ENCODE assay signal across 18 cellular contexts in the genomic region with DNA sequence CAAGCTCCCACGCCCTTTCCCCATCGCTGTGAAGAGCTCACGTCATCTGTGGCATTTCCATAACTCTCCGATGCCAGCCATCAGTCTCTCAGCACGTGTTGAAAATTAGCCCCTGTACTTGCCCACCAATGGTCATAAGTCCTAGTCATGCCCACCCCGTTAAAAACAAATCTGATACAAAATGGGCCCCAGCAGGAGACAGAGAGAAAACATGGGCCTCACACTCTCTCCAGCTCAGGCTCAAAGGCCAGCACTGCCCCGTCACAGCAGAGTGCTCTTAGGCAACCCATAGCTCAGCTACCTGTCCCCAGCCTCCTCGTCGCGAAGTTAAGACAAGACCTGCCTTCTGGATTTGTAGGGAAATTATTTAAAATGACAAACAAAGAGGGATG. TPM values are rescaled to one million over a fixed set of nuclear protein-coding genes. Genes with fewer than 3 reads are reported as not detected.
A peak's percentile ranks its signal among the peaks of the same experiment; 100 is the strongest.
DNase-seq lines count a peak whose midpoint lies in the region; ATAC-seq and TF ChIP-seq lines count a peak whose summit lies in the region.
"Had no signal": no experiment of that assay in that cellular context is flagged by ENCODE, and none has a peak within 500 bp of the region (broad histone marks: within the 10 kb centered on the region; RNA-seq: fewer than 3 reads in every experiment).

No MANE protein-coding gene starts in this region.

- POLR2A ChIA-PET in activated CD4-positive, alpha-beta memory T cell treated with anti-CD3 and anti-CD28 coated beads for 36 hours (lab: Charles Lee), result no interaction called here

- no peaks in the 10 kb centered on the region for H3K9me3 Mint-ChIP-seq in activated T-cell treated with anti-CD3 and anti-CD28 coated beads, Interleukin-2, amount 50 U/mL, for 72 hours
- no peaks in the 10 kb centered on the region for H3K9me3 Mint-ChIP-seq in activated CD4-positive, alpha-beta memory T cell treated with anti-CD3 and anti-CD28 coated beads for 36 hours
- H3K9me3 Mint-ChIP-seq in activated naive CD8-positive, alpha-beta T cell (ENCODE audit: low read depth), result no peaks in the 10 kb centered on the region
- H3K9me3 Mint-ChIP-seq in stimulated activated naive B cell treated with anti-CD40 and anti-IgM and Interleukin-4, amounts not matched to agents 10 μg/mL and 1 μg/mL and 100 μg/mL, for 72 hours, result no peaks in the 10 kb centered on the region
- H3K9me3 Mint-ChIP-seq: HFFc6 had no signal

- no peaks in the 10 kb centered on the region for H3K27me3 Mint-ChIP-seq in activated T-cell treated with anti-CD3 and anti-CD28 coated beads, Interleukin-2, amount 50 U/mL, for 72 hours (ENCODE audit: low read depth)
- H3K27me3 Mint-ChIP-seq in activated CD4-positive, alpha-beta memory T cell treated with anti-CD3 and anti-CD28 coated beads for 36 hours, result no peaks in the 10 kb centered on the region
- no peaks in the 10 kb centered on the region for H3K27me3 Mint-ChIP-seq in activated naive CD8-positive, alpha-beta T cell
- H3K27me3 Mint-ChIP-seq in stimulated activated naive B cell treated with anti-CD40 and anti-IgM and Interleukin-4, amounts not matched to agents 10 μg/mL and 1 μg/mL and 100 μg/mL, for 72 hours, result no peaks in the 10 kb centered on the region

- no peak for DNase-seq in activated T-cell treated with anti-CD3 and anti-CD28 coated beads, Interleukin-2, amount 50 U/mL, for 72 hours
- DNase-seq in activated T-cell treated with anti-CD3 and anti-CD28 coated beads, Interleukin-2, amount 50 U/mL, for 48 hours, result no peak
- no peak for DNase-seq in activated CD4-positive, alpha-beta memory T cell treated with anti-CD3 and anti-CD28 coated beads for 36 hours
- DNase-seq in stimulated activated naive B cell treated with anti-CD40 and anti-IgM and Interleukin-4, amounts not matched to agents 10 μg/mL and 1 μg/mL and 100 μg/mL, for 72 hours, result no peak
- no peak for DNase-seq in erythroblast (lab: John Stamatoyannopoulos, UW)
- DNase-seq in omental fat pad (ENCODE audit: low spot score), result no peak
- DNase-seq: ACHN; DMS53; NCI-H1048; NCI-H1436 treated with DMSO at 0.1 percent for 48 hours; NCI-H2029 treated with DMSO at 0.1 percent for 48 hours; NCI-H2171 treated with DMSO at 0.1 percent for 48 hours; NCI-H446 treated with DMSO at 0.1 percent for 48 hours; NK-92 treated with Interleukin-12 subunit alpha and Interleukin-12 subunit beta, amount 100 ng/mL, for 24 hours; OCI-M1 had no signal

- no peak for TF ChIP-seq POLR2A in erythroblast (IDR thresholded peaks at IDR 0.05; ENCODE audit: low read length)

- peak overlapping the region; percentile 66 to 68 for H3K4me3 Mint-ChIP-seq in activated T-cell treated with anti-CD3 and anti-CD28 coated beads, Interleukin-2, amount 50 U/mL, for 72 hours
- no peak overlapping the region for H3K4me3 Mint-ChIP-seq in activated CD4-positive, alpha-beta memory T cell treated with anti-CD3 and anti-CD28 coated beads for 36 hours
- H3K4me3 Mint-ChIP-seq in activated naive CD8-positive, alpha-beta T cell, result peak overlapping the region; percentile 74
- peak overlapping the region; percentile 34 to 56 for H3K4me3 Mint-ChIP-seq in stimulated activated naive B cell treated with anti-CD40 and anti-IgM and Interleukin-4, amounts not matched to agents 10 μg/mL and 1 μg/mL and 100 μg/mL, for 72 hours
- H3K4me3 Mint-ChIP-seq: CD14-positive monocyte, HFFc6 had no signal

- CTCF ChIA-PET in activated CD4-positive, alpha-beta memory T cell treated with anti-CD3 and anti-CD28 coated beads for 36 hours (lab: Charles Lee), result no interaction called here

- peaks cover 66% of the 10 kb centered on the region for H3K4me1 Mint-ChIP-seq in activated T-cell treated with anti-CD3 and anti-CD28 coated beads, Interleukin-2, amount 50 U/mL, for 72 hours (ENCODE audit: low read depth)
- peaks cover 59% of the 10 kb centered on the region for H3K4me1 Mint-ChIP-seq in activated CD4-positive, alpha-beta memory T cell treated with anti-CD3 and anti-CD28 coated beads for 36 hours (ENCODE audit: low read depth)
- peaks cover 62% of the 10 kb centered on the region for H3K4me1 Mint-ChIP-seq in activated naive CD8-positive, alpha-beta T cell (ENCODE audit: low read depth)
- peaks cover 45 to 81% of the 10 kb centered on the region in 2 donors for H3K4me1 Mint-ChIP-seq in stimulated activated naive B cell treated with anti-CD40 and anti-IgM and Interleukin-4, amounts not matched to agents 10 μg/mL and 1 μg/mL and 100 μg/mL, for 72 hours

- TF ChIP-seq CTCF in omental fat pad (IDR thresholded peaks at IDR 0.05), result no peak

- H3K36me3 Mint-ChIP-seq in activated T-cell treated with anti-CD3 and anti-CD28 coated beads, Interleukin-2, amount 50 U/mL, for 72 hours (ENCODE audit: insufficient read depth in 2 of 2), result no peaks in the 10 kb centered on the region
- H3K36me3 Mint-ChIP-seq in activated CD4-positive, alpha-beta memory T cell treated with anti-CD3 and anti-CD28 coated beads for 36 hours, result peaks cover 3% of the 10 kb centered on the region
- H3K36me3 Mint-ChIP-seq in activated naive CD8-positive, alpha-beta T cell, result no peaks in the 10 kb centered on the region
- peaks cover 24 to 36% of the 10 kb centered on the region in 2 donors for H3K36me3 Mint-ChIP-seq in stimulated activated naive B cell treated with anti-CD40 and anti-IgM and Interleukin-4, amounts not matched to agents 10 μg/mL and 1 μg/mL and 100 μg/mL, for 72 hours
- H3K36me3 Mint-ChIP-seq: CD14-positive monocyte had no signal

- no peak for ATAC-seq in activated T-cell treated with anti-CD3 and anti-CD28 coated beads, Interleukin-2, amount 50 U/mL, for 72 hours (replicated peaks in 1 of 2)
- no peak for ATAC-seq in stimulated activated naive B cell treated with anti-CD40 and anti-IgM and Interleukin-4, amounts not matched to agents 10 μg/mL and 1 μg/mL and 100 μg/mL, for 72 hours (replicated peaks)
- ATAC-seq in omental fat pad (ENCODE audit: low FRiP score), result no peak

- H3K27ac Mint-ChIP-seq in activated T-cell treated with anti-CD3 and anti-CD28 coated beads, Interleukin-2, amount 50 U/mL, for 72 hours, result peak overlapping the region; percentile 10
- H3K27ac Mint-ChIP-seq in activated CD4-positive, alpha-beta memory T cell treated with anti-CD3 and anti-CD28 coated beads for 36 hours, result peak overlapping the region; percentile 69
- H3K27ac Mint-ChIP-seq in activated naive CD8-positive, alpha-beta T cell, result peak overlapping the region; percentile 93
- H3K27ac Mint-ChIP-seq in stimulated activated naive B cell treated with anti-CD40 and anti-IgM and Interleukin-4, amounts not matched to agents 10 μg/mL and 1 μg/mL and 100 μg/mL, for 72 hours, result peak overlapping the region; percentile 84
- H3K27ac Mint-ChIP-seq: CD14-positive monocyte, HFFc6 had no signal

- intact Hi-C loops in activated CD4-positive, alpha-beta memory T cell treated with anti-CD3 and anti-CD28 coated beads for 36 hours (cut with micrococcal nuclease), result no loop called here

RNA-seq across cellular contexts. Expression of gene GOLGA8B, which starts 5.2 kb away (rescaled TPM):
- 100 to 1,000 TPM; 228 to 318 TPM for total RNA-seq in activated T-cell treated with anti-CD3 and anti-CD28 coated beads, Interleukin-2, amount 50 U/mL, for 72 hours
- 100 to 1,000 TPM in 1 of 2 experiments, 10 to 100 TPM in 1; 85.2 to 103 TPM for total RNA-seq in activated CD4-positive, alpha-beta memory T cell treated with anti-CD3 and anti-CD28 coated beads for 36 hours
- 100 to 1,000 TPM in 1 of 4 donors, 10 to 100 TPM in 3; 59.3 to 120 (median 86.5) TPM for total RNA-seq in omental fat pad

Comparison
In these comparisons a context has a peak if more than half of its experiments do, and no peak if none do; other contexts are left out.
1. H3K27ac Mint-ChIP-seq: peak in every context shown above with its lines; median percentile 93 in activated naive CD8-positive, alpha-beta T cell; 84 in stimulated activated naive B cell treated with anti-CD40 and anti-IgM and Interleukin-4, amounts not matched to agents 10 μg/mL and 1 μg/mL and 100 μg/mL, for 72 hours; 69 in activated CD4-positive, alpha-beta memory T cell treated with anti-CD3 and anti-CD28 coated beads for 36 hours; 10 in activated T-cell treated with anti-CD3 and anti-CD28 coated beads, Interleukin-2, amount 50 U/mL, for 72 hours.